ENCODE assay signal across 1 cellular context in genomic region chr21:42156690-42157605, GRCh38.
TF ChIP-seq lines count a peak whose summit lies in the region.

No MANE protein-coding gene starts in this region.

TF ChIP-seq in SK-N-SH, 30 proteins besides CTCF, POLR2A, EP300 and RAD21 (continued from another document):
- TF ChIP-seq USF2 (IDR thresholded peaks at IDR 0.05; ENCODE audit: borderline replicate concordance, low read depth, low read length): no peak
- TF ChIP-seq JUND (IDR thresholded peaks at IDR 0.05): no peak
